In the genomic region with DNA sequence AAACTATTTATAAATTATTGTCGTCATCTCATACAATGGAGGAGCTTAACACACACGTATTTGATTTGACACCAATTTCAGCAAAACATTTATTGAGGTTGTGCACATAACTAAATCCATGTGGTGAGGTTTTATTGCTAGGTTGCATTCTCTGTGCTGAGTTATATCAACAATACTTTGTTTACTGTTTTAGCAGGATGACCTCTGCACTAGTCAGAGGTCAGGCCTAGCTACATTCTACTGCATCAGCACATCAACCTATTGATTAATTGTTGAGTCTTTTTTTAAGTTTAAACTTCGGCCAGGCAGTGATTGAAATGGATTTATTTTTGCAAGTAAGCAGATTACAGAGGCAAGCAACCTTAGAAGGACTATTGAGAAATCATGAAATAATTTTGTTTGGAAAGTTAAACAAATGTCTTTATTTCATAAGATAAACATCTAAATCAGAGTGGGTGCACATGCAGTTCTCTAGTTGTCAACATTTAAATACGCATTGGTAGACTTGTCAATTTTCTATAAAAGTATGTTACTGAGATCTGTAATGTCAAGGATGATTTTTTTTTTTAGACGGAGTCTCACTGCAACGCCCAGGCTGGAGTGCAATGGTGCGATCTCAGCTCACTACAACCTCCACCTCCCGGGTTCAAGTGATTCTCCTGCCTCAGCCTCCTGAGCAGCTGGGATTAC, we compare ENCODE assay signal across 24 cellular contexts.
DNase-seq lines count a peak whose midpoint lies in the region; ATAC-seq, FAIRE-seq and TF ChIP-seq lines count a peak whose summit lies in the region.
"Had no signal": no experiment of that assay in that cellular context is flagged by ENCODE, and none has a peak within 500 bp of the region (broad histone marks: within the 10 kb centered on the region; RNA-seq: fewer than 3 reads in every experiment).

No MANE protein-coding gene starts in this region.

- H3K9me3 ChIP-seq in GM23248 (ENCODE audit: low read depth) (no peaks in the 10 kb centered on the region), adipocyte (ENCODE audit: control insufficient read depth, low read length) (no peaks in the 10 kb centered on the region), small intestine (ENCODE audit: control insufficient read depth, low read depth) (no peaks in the 10 kb centered on the region)
- H3K9me3 ChIP-seq: Caco-2, SJSA1, transverse colon had no signal

- no peak overlapping the region for H3K4me2 ChIP-seq in GM23248 (ENCODE audit: unreplicated experiment)
- H3K4me2 ChIP-seq: PC-9 had no signal

- no peaks in the 10 kb centered on the region for H3K36me3 Mint-ChIP-seq in Calu3 (ENCODE audit: insufficient read depth, unreplicated experiment)
- H3K36me3 Mint-ChIP-seq: natural killer cell treated with Interleukin-12 subunit alpha and Interleukin-12 subunit beta and Interleukin-15 and Interleukin-18, amount 100 ng/mL, for 72 hours had no signal

- CTCF ChIA-PET in Calu3 (lab: Charles Lee) = no interaction called here

- H3K27me3 ChIP-seq in GM23248 (replicated peaks; ENCODE audit: insufficient read depth) (no peaks in the 10 kb centered on the region), adipocyte (replicated peaks; ENCODE audit: control insufficient read depth, insufficient read depth, low read length) (no peaks in the 10 kb centered on the region), small intestine (ENCODE audit: control insufficient read depth in 2 of 2, insufficient read depth in 2 of 2, low read length in 2 of 2) (no peaks in the 10 kb centered on the region)
- H3K27me3 ChIP-seq: SJSA1, transverse colon had no signal

- no peak overlapping the region for H3K4me3 ChIP-seq in GM23248
- H3K4me3 ChIP-seq in adipocyte (ENCODE audit: low read length) = peak overlapping the region; percentile 6
- no peak overlapping the region for H3K4me3 ChIP-seq in small intestine (ENCODE audit: low read depth in 1 of 2, low read length in 2 of 2)
- H3K4me3 ChIP-seq in coronary artery = no peak overlapping the region
- H3K4me3 ChIP-seq: PC-9, SJSA1, transverse colon had no signal

- peak overlapping the region; percentile 13; the same call in 1 of the 2 replicates for H2AFZ ChIP-seq in GM23248
- H2AFZ ChIP-seq: PC-9 had no signal

- no peaks in the 10 kb centered on the region for H3K79me2 ChIP-seq in GM23248 (ENCODE audit: insufficient read depth)

- TF ChIP-seq CTCF in coronary artery (IDR thresholded peaks at IDR 0.05) (no peak), Calu3 (IDR thresholded peaks at IDR 0.05; ENCODE audit: unreplicated experiment) (no peak)

- H3K4me3 Mint-ChIP-seq in Calu3 (ENCODE audit: low read depth, unreplicated experiment) = no peak overlapping the region
- H3K4me3 Mint-ChIP-seq: B cell; natural killer cell treated with Interleukin-12 subunit alpha and Interleukin-12 subunit beta and Interleukin-15 and Interleukin-18, amount 100 ng/mL, for 72 hours; stimulated activated naive CD8-positive, alpha-beta T cell treated with anti-CD3 and anti-CD28 coated beads, Interleukin-15, amount 100 ng/mL, for 72 hours; T-helper 17 cell had no signal

- no peak for FAIRE-seq in small intestine (lab: Jason Lieb, UNC)
- FAIRE-seq: G401.6 had no signal

- in situ Hi-C loops in GM23248 (cut with MboI) = no loop called here

- intact Hi-C loops in Calu3 (cut with micrococcal nuclease; ENCODE audit: unreplicated experiment) = no loop called here

- H4K20me1 ChIP-seq in GM23248 (ENCODE audit: insufficient read depth) = no peaks in the 10 kb centered on the region

- no peak for ATAC-seq in GM19467 (IDR thresholded peaks at IDR 0.05; ENCODE audit: unreplicated experiment)
- ATAC-seq: natural killer cell treated with Interleukin-12 subunit alpha and Interleukin-12 subunit beta and Interleukin-15 and Interleukin-18, amount 100 ng/mL, for 72 hours; stimulated activated naive CD8-positive, alpha-beta T cell treated with anti-CD3 and anti-CD28 coated beads, Interleukin-15, amount 100 ng/mL, for 72 hours; T-helper 17 cell had no signal

- no TSS peak for BruUV-seq in Calu3 (replicated peaks; lab: Mats Ljungman, UMichigan)

- H3K36me3 ChIP-seq in GM23248 (ENCODE audit: low read depth) = no peaks in the 10 kb centered on the region
- H3K36me3 ChIP-seq in adipocyte (ENCODE audit: control insufficient read depth, insufficient read depth, low read length, severe bottlenecking) = no peaks in the 10 kb centered on the region
- no peaks in the 10 kb centered on the region for H3K36me3 ChIP-seq in small intestine (ENCODE audit: control insufficient read depth in 2 of 2, insufficient read depth in 2 of 2, low read length in 2 of 2)
- H3K36me3 ChIP-seq: SJSA1, transverse colon, WERI-Rb-1 had no signal

- WGBS in GM23248 (ENCODE audit: low coverage in 1 of 2, low lambda C conversion rate in 2 of 2, missing lambda C conversion rate in 2 of 2), 2 experiments = 38 to 41% methylated on average over 8 of the region's 8 CpGs
- WGBS in small intestine, 3 donors = 72 to 86% (median 75%) methylated on average over 8 of the region's 8 CpGs

- no peaks in the 10 kb centered on the region for H3K27me3 Mint-ChIP-seq in Calu3 (ENCODE audit: unreplicated experiment)
- H3K27me3 Mint-ChIP-seq: natural killer cell treated with Interleukin-12 subunit alpha and Interleukin-12 subunit beta and Interleukin-15 and Interleukin-18, amount 100 ng/mL, for 72 hours; stimulated activated naive CD8-positive, alpha-beta T cell treated with anti-CD3 and anti-CD28 coated beads, Interleukin-15, amount 100 ng/mL, for 72 hours; T-helper 17 cell had no signal

- H3K4me1 Mint-ChIP-seq in Calu3 (ENCODE audit: low read depth, unreplicated experiment) = no peaks in the 10 kb centered on the region
- H3K4me1 Mint-ChIP-seq: B cell; stimulated activated naive CD8-positive, alpha-beta T cell treated with anti-CD3 and anti-CD28 coated beads, Interleukin-15, amount 100 ng/mL, for 72 hours had no signal

- no peak overlapping the region for H3K27ac Mint-ChIP-seq in Calu3 (ENCODE audit: unreplicated experiment)
- H3K27ac Mint-ChIP-seq: B cell; natural killer cell treated with Interleukin-12 subunit alpha and Interleukin-12 subunit beta and Interleukin-15 and Interleukin-18, amount 100 ng/mL, for 72 hours; stimulated activated naive CD8-positive, alpha-beta T cell treated with anti-CD3 and anti-CD28 coated beads, Interleukin-15, amount 100 ng/mL, for 72 hours; T-helper 17 cell had no signal

- H3K9me3 Mint-ChIP-seq in Calu3 (ENCODE audit: low read depth, unreplicated experiment) = no peaks in the 10 kb centered on the region
- H3K9me3 Mint-ChIP-seq: natural killer cell treated with Interleukin-12 subunit alpha and Interleukin-12 subunit beta and Interleukin-15 and Interleukin-18, amount 100 ng/mL, for 72 hours; stimulated activated naive CD8-positive, alpha-beta T cell treated with anti-CD3 and anti-CD28 coated beads, Interleukin-15, amount 100 ng/mL, for 72 hours had no signal

- no peak overlapping the region for H3K9ac ChIP-seq in GM23248
- no peak overlapping the region for H3K9ac ChIP-seq in adipocyte (ENCODE audit: low read length)

- no peaks in the 10 kb centered on the region for H3K9me2 ChIP-seq in GM23248 (ENCODE audit: insufficient read depth)

- DNase-seq in GM23248 = peak; percentile 27
- peak; percentile 73 for DNase-seq in adipocyte (ENCODE audit: low read depth)
- peak; percentile 27 for DNase-seq in left kidney (ENCODE audit: low read depth, low spot score)
- peak; percentile 44 for DNase-seq in small intestine
- DNase-seq in coronary artery (ENCODE audit: low spot score) = no peak
- DNase-seq in dermis blood vessel endothelial cell = no peak
- no peak for DNase-seq in Calu3
- DNase-seq: activated gamma-delta T cell; Caco-2; hypothalamus; kidney; NCI-H187; NCI-H226; PC-9; stimulated activated CD4-positive, alpha-beta T cell treated with anti-CD3 and anti-CD28 coated beads, Interleukin-4, amount 100 ng/mL, for 1 hour; stimulated activated naive CD8-positive, alpha-beta T cell treated with anti-CD3 and anti-CD28 coated beads, Interleukin-15, amount 100 ng/mL, for 72 hours; T-helper 17 cell; transverse colon; WERI-Rb-1 had no signal

- H3F3A ChIP-seq in GM23248 (ENCODE audit: insufficient read depth) = peaks cover 34% of the 10 kb centered on the region

- H3K27ac ChIP-seq in GM23248 (no peak overlapping the region), small intestine (ENCODE audit: low read depth in 1 of 2, low read length in 1 of 2) (peak overlapping the region in 1 of 2 donors; percentile 16), coronary artery (no peak overlapping the region)
- H3K27ac ChIP-seq: PC-9, SJSA1, WERI-Rb-1 had no signal

- H3K4me1 ChIP-seq in GM23248 (ENCODE audit: insufficient read depth) (peaks cover 33% of the 10 kb centered on the region), adipocyte (ENCODE audit: control insufficient read depth, insufficient read depth, low read length) (peaks cover 35% of the 10 kb centered on the region), small intestine (ENCODE audit: control insufficient read depth in 2 of 2, insufficient read depth in 1 of 2, low read depth in 1 of 2, low read length in 1 of 2) (no peaks in the 10 kb centered on the region)

Comparison
In these comparisons a context has a peak if more than half of its experiments do, and no peak if none do; other contexts are left out.
1. DNase-seq: peak in GM23248 (single experiment), adipocyte (single experiment), left kidney (single experiment) and small intestine (single experiment); none in coronary artery (single experiment), dermis blood vessel endothelial cell (single experiment) and Calu3 (single experiment).